29 cellular contexts compared by ENCODE assay signal in the genomic region with DNA sequence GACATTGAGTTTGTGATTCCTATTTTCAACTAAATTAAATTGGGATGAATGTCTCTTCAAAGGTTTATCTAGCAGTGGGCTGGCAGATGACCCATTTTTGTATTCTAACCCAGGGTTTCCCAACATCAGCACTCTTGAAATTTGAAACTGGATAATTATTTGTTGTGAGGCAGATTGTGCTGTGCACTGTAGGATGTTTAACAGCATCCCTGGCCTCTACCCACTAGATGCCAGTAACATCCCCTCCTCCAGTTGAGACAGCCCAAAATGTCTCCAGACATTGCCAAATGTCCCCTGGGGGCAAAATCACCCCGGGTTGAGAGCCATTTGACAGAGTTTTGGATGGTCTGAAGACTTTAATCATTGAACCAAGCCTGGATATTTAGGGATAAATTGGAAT. TPM values are rescaled to one million over a fixed set of nuclear protein-coding genes. Genes with fewer than 3 reads are reported as not detected.
DNase-seq lines count a peak whose midpoint lies in the region; ATAC-seq and TF ChIP-seq lines count a peak whose summit lies in the region.
"Had no signal": no experiment of that assay in that cellular context is flagged by ENCODE, and none has a peak within 500 bp of the region (broad histone marks: within the 10 kb centered on the region; RNA-seq: fewer than 3 reads in every experiment).

No MANE protein-coding gene starts in this region.

- H3K4me1 ChIP-seq in left ventricle myocardium inferior (peaks cover 94% of the 10 kb centered on the region), ascending aorta (peaks cover 12 to 36% of the 10 kb centered on the region in 2 donors)
- H3K4me1 ChIP-seq: A549, Peyer's patch, SJCRH30 had no signal

- H3K27me3 ChIP-seq in left ventricle myocardium inferior (ENCODE audit: low read depth) (no peaks in the 10 kb centered on the region), ascending aorta (no peaks in the 10 kb centered on the region)
- H3K27me3 ChIP-seq: brain microvascular endothelial cell, Peyer's patch, sigmoid colon, SJCRH30, tibial nerve had no signal

- ATAC-seq in Right ventricle myocardium superior (ENCODE audit: poor library complexity): no peak
- ATAC-seq: activated CD8-positive, alpha-beta memory T cell treated with anti-CD3 and anti-CD28 coated beads, Interleukin-2, amount 10 ng/mL, durations not matched to agents 7 days and 5 days; GM23338; stimulated activated naive CD8-positive, alpha-beta T cell treated with anti-CD3 and anti-CD28 coated beads, Interleukin-15, Interleukin-2, amounts not matched to agents 100 U/mL and 50 U/mL, for 24 hours; WTC11 had no signal

- H3K4me3 ChIP-seq in left ventricle myocardium inferior (no peak overlapping the region), ascending aorta (no peak overlapping the region)
- H3K4me3 ChIP-seq: A549, GM23338, Peyer's patch, sigmoid colon, SJCRH30, tibial nerve had no signal

- DNase-seq in left ventricle myocardium inferior: no peak
- DNase-seq in Right ventricle myocardium superior: no peak
- DNase-seq in ascending aorta (ENCODE audit: low spot score in 2 of 2): no peak
- peak; percentile 8 for DNase-seq in myocyte (ENCODE audit: low read depth)
- DNase-seq in type B pancreatic cell (ENCODE audit: extremely low spot score, unreplicated experiment): no peak
- no peak for DNase-seq in C1 segment of cervical spinal cord (lab: John Stamatoyannopoulos, UW)
- DNase-seq in NCI-H345 treated with DMSO at 0.1 percent for 48 hours (lab: John Stamatoyannopoulos, UW; ENCODE audit: unreplicated experiment): no peak
- DNase-seq in NCI-H128 (lab: John Stamatoyannopoulos, UW; ENCODE audit: unreplicated experiment): no peak
- DNase-seq: activated CD8-positive, alpha-beta memory T cell treated with anti-CD3 and anti-CD28 coated beads, Interleukin-2, amount 10 ng/mL, durations not matched to agents 7 days and 5 days; activated naive CD4-positive, alpha-beta T cell; activated T-cell treated with anti-CD3 and anti-CD28 coated beads, Interleukin-2, amount 50 U/mL, for 48 hours; AML-193; CD4-positive, alpha-beta memory T cell; effector CD8-positive, alpha-beta T cell; EL; foreskin melanocyte; left cardiac atrium; NCI-H1930; NK-92 treated with Interleukin-12 subunit alpha and Interleukin-12 subunit beta, amount 100 ng/mL, for 24 hours; Peyer's patch; sigmoid colon; stimulated activated CD4-positive, alpha-beta T cell treated with anti-CD3 and anti-CD28 coated beads, Interleukin-15, amount 100 ng/mL, for 24 hours; stimulated activated naive CD8-positive, alpha-beta T cell treated with anti-CD3 and anti-CD28 coated beads, Interleukin-15, Interleukin-2, amounts not matched to agents 100 U/mL and 50 U/mL, for 24 hours had no signal

- H3K27ac Mint-ChIP-seq in type B pancreatic cell: no peak overlapping the region
- H3K27ac Mint-ChIP-seq: activated CD8-positive, alpha-beta memory T cell treated with anti-CD3 and anti-CD28 coated beads, Interleukin-2, amount 10 ng/mL, durations not matched to agents 7 days and 5 days; CD4-positive, alpha-beta memory T cell; GM23338; WTC11 had no signal

- H3K27me3 Mint-ChIP-seq in type B pancreatic cell: no peaks in the 10 kb centered on the region
- H3K27me3 Mint-ChIP-seq: activated CD8-positive, alpha-beta memory T cell treated with anti-CD3 and anti-CD28 coated beads, Interleukin-2, amount 10 ng/mL, durations not matched to agents 7 days and 5 days; CD4-positive, alpha-beta memory T cell had no signal

- intact Hi-C loops in left ventricle myocardium inferior (cut with micrococcal nuclease) (loop anchor here (10.0 kb wide), 1 partner anchor 55 kb away; no protein-coding TSS in a partner anchor), Right ventricle myocardium superior (cut with DNase I) (loop anchor here (10.0 kb wide), 2 partner anchors 45 to 115 kb away; no protein-coding TSS in a partner anchor), ascending aorta (cut with DNase I) (no loop called here)

- H3K27ac ChIP-seq in left ventricle myocardium inferior (replicated peaks) (peak overlapping the region; percentile 33), ascending aorta (peak overlapping the region; percentile 29 to 64)
- H3K27ac ChIP-seq: A549, brain microvascular endothelial cell, Peyer's patch, SJCRH30, tibial nerve had no signal

- H3K36me3 ChIP-seq in left ventricle myocardium inferior: no peaks in the 10 kb centered on the region
- no peaks in the 10 kb centered on the region for H3K36me3 ChIP-seq in ascending aorta
- H3K36me3 ChIP-seq: brain microvascular endothelial cell, Peyer's patch, sigmoid colon, SJCRH30, tibial nerve had no signal

- no peak overlapping the region for H3K4me3 Mint-ChIP-seq in type B pancreatic cell
- H3K4me3 Mint-ChIP-seq: activated CD8-positive, alpha-beta memory T cell treated with anti-CD3 and anti-CD28 coated beads, Interleukin-2, amount 10 ng/mL, durations not matched to agents 7 days and 5 days; CD4-positive, alpha-beta memory T cell; GM23338; WTC11 had no signal

- peaks cover 14% of the 10 kb centered on the region for H3K4me1 Mint-ChIP-seq in type B pancreatic cell (ENCODE audit: unreplicated experiment)
- H3K4me1 Mint-ChIP-seq: GM23338, WTC11 had no signal

- H3K9me3 ChIP-seq in left ventricle myocardium inferior (replicated peaks) (no peaks in the 10 kb centered on the region), ascending aorta (no peaks in the 10 kb centered on the region)
- H3K9me3 ChIP-seq: A549, Peyer's patch, sigmoid colon, SJCRH30, tibial nerve had no signal

- TF ChIP-seq CTCF in left ventricle myocardium inferior (IDR thresholded peaks at IDR 0.05; ENCODE audit: borderline replicate concordance): no peak
- TF ChIP-seq CTCF in ascending aorta (IDR thresholded peaks at IDR 0.05): no peak
- peak; percentile 9 for TF ChIP-seq CTCF in type B pancreatic cell (conservative IDR thresholded peaks at IDR 0.05)

- no peaks in the 10 kb centered on the region for H3K9me3 Mint-ChIP-seq in type B pancreatic cell
- H3K9me3 Mint-ChIP-seq: CD4-positive, alpha-beta memory T cell; GM23338 had no signal

- peaks cover 17% of the 10 kb centered on the region for H3K36me3 Mint-ChIP-seq in type B pancreatic cell
- H3K36me3 Mint-ChIP-seq: activated CD8-positive, alpha-beta memory T cell treated with anti-CD3 and anti-CD28 coated beads, Interleukin-2, amount 10 ng/mL, durations not matched to agents 7 days and 5 days; CD4-positive, alpha-beta memory T cell had no signal

RNA-seq across cellular contexts. Expression of a gene that starts 11.1 kb away (rescaled TPM):
- total RNA-seq in left ventricle myocardium inferior: 84.8 TPM
- total RNA-seq in Right ventricle myocardium superior: 104 TPM
- total RNA-seq in ascending aorta: 67.6 TPM
- total RNA-seq in myocyte: 16.8 and 30.1 TPM in 2 replicates
- polyA plus RNA-seq in myocyte (2012): 10.6 TPM
- total RNA-seq in type B pancreatic cell (ENCODE audit: low replicate concordance): 64.3 and 70.6 TPM in 2 replicates
